In the genomic region with DNA sequence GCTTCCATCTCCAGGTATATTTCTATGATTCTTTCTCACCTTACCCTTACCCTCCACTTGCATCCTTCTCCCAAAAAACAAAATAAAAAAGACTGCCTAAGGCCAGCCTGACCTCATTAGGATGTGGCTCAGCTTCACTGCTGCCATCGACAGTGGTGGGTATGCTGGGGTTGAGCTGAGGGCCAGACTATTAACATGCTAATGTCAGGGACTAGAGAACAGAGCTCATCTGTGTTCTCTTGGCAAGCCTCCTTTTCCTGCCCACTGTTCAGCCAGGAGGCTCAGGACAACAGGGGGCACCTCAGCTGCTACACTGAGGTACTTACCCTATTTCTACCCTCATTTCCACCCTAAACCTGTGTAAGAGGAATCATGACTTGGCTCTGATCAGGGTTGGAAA, we compare ENCODE assay signal across 21 cellular contexts. TPM values are rescaled to one million over a fixed set of nuclear protein-coding genes. Genes with fewer than 3 reads are reported as not detected.
DNase-seq lines count a peak whose midpoint lies in the region; ATAC-seq, FAIRE-seq and TF ChIP-seq lines count a peak whose summit lies in the region.
"Had no signal": no experiment of that assay in that cellular context is flagged by ENCODE, and none has a peak within 500 bp of the region (broad histone marks: within the 10 kb centered on the region; RNA-seq: fewer than 3 reads in every experiment).

No MANE protein-coding gene starts in this region.

- BruUV-seq in PC-9 (replicated peaks; lab: Mats Ljungman, UMichigan), result no TSS peak

- intact Hi-C loops in activated CD4-positive, alpha-beta T cell treated with anti-CD3 and anti-CD28 coated beads for 36 hours (cut with DNase I, micrococcal nuclease), result no loop called here
- intact Hi-C loops in PC-9 (cut with micrococcal nuclease; ENCODE audit: unreplicated experiment), result no loop called here

- H3K9me2 ChIP-seq in PC-9 (ENCODE audit: insufficient read depth), result no peaks in the 10 kb centered on the region

- no peak overlapping the region for H3K4me2 ChIP-seq in PC-9

- H3K4me1 Mint-ChIP-seq in activated CD4-positive, alpha-beta T cell treated with anti-CD3 and anti-CD28 coated beads for 36 hours, result peaks cover 80% of the 10 kb centered on the region
- H3K4me1 Mint-ChIP-seq in effector memory CD8-positive, alpha-beta T cell (ENCODE audit: low read depth in 2 of 2), result peaks cover 50 to 60% of the 10 kb centered on the region in 2 donors
- no peaks in the 10 kb centered on the region for H3K4me1 Mint-ChIP-seq in glutamatergic neuron (ENCODE audit: low read depth, unreplicated experiment)

- H3K4me3 ChIP-seq in NT2/D1 (ENCODE audit: insufficient read length, low read depth) (no peak overlapping the region), neutrophil (ENCODE audit: low read depth in 1 of 2, low read length in 1 of 2) (no peak overlapping the region), PC-9 (no peak overlapping the region)
- H3K4me3 ChIP-seq: K562, Peyer's patch had no signal

- DNase-seq in activated CD4-positive, alpha-beta T cell treated with anti-CD3 and anti-CD28 coated beads for 36 hours, result no peak
- no peak for DNase-seq in activated CD4-positive, alpha-beta T cell treated with anti-CD3 and anti-CD28 coated beads, Interleukin-2, amount 50 U/mL, for 1 hour
- peak; percentile 30 for DNase-seq in NT2/D1 (ENCODE audit: low read depth, low spot score)
- DNase-seq in effector memory CD8-positive, alpha-beta T cell, result no peak
- no peak for DNase-seq in D721Med (ENCODE audit: insufficient read length, low spot score)
- DNase-seq in glutamatergic neuron, result no peak
- DNase-seq in PC-9, result no peak
- DNase-seq: activated CD8-positive, alpha-beta memory T cell treated with anti-CD3 and anti-CD28 coated beads, Interleukin-2, amount 50 U/mL, for 48 hours; COR-L47; foreskin keratinocyte; GDM1; mammary epithelial cell; NCI-H2107; occipital lobe; Peyer's patch; stimulated activated CD4-positive, alpha-beta T cell treated with anti-CD3 and anti-CD28 coated beads, Interleukin-4, amount 100 ng/mL, for 24 hours; trophoblast cell; WERI-Rb-1 had no signal

- peak overlapping the region; percentile 88 for H3K27ac Mint-ChIP-seq in activated CD4-positive, alpha-beta T cell treated with anti-CD3 and anti-CD28 coated beads for 36 hours
- H3K27ac Mint-ChIP-seq in effector memory CD8-positive, alpha-beta T cell, result peak overlapping the region; percentile 71 to 96
- H3K27ac Mint-ChIP-seq in glutamatergic neuron (ENCODE audit: unreplicated experiment), result no peak overlapping the region

- peaks cover 69% of the 10 kb centered on the region for H3K36me3 Mint-ChIP-seq in activated CD4-positive, alpha-beta T cell treated with anti-CD3 and anti-CD28 coated beads for 36 hours (ENCODE audit: low read depth)
- H3K36me3 Mint-ChIP-seq in effector memory CD8-positive, alpha-beta T cell (ENCODE audit: insufficient read depth), result peaks cover 65% of the 10 kb centered on the region
- no peaks in the 10 kb centered on the region for H3K36me3 Mint-ChIP-seq in glutamatergic neuron (ENCODE audit: unreplicated experiment)

- H3K4me1 ChIP-seq in NT2/D1 (ENCODE audit: insufficient read depth, insufficient read length) (peaks cover 5% of the 10 kb centered on the region), neutrophil (ENCODE audit: control insufficient read depth in 1 of 2, insufficient read depth in 1 of 2, low read depth in 1 of 2, low read length in 1 of 2) (peaks cover 4 to 10% of the 10 kb centered on the region in 2 experiments), PC-9 (replicated peaks; ENCODE audit: insufficient read depth) (no peaks in the 10 kb centered on the region)
- H3K4me1 ChIP-seq: Peyer's patch had no signal

- H3K79me2 ChIP-seq in PC-9 (ENCODE audit: low read depth), result no peaks in the 10 kb centered on the region

- no peak overlapping the region for H3K9ac ChIP-seq in NT2/D1 (ENCODE audit: insufficient read length, low read depth)

- peak overlapping the region; percentile 8 for H3K4me3 Mint-ChIP-seq in activated CD4-positive, alpha-beta T cell treated with anti-CD3 and anti-CD28 coated beads for 36 hours
- H3K4me3 Mint-ChIP-seq in effector memory CD8-positive, alpha-beta T cell, result peak overlapping the region in 1 of 2 donors; percentile 69
- H3K4me3 Mint-ChIP-seq in glutamatergic neuron (ENCODE audit: unreplicated experiment), result no peak overlapping the region

- H3K27ac ChIP-seq in neutrophil (peak overlapping the region; percentile 29), PC-9 (no peak overlapping the region)
- H3K27ac ChIP-seq: foreskin keratinocyte, Peyer's patch, WERI-Rb-1 had no signal

- H2AFZ ChIP-seq in PC-9, result no peak overlapping the region

- H3K36me3 ChIP-seq in NT2/D1 (ENCODE audit: insufficient read depth, insufficient read length, low read length) (peaks cover 64% of the 10 kb centered on the region), neutrophil (peaks cover 41% of the 10 kb centered on the region), PC-9 (ENCODE audit: low read depth) (peaks cover 9% of the 10 kb centered on the region; the same call in 1 of the 2 replicates)
- H3K36me3 ChIP-seq: WERI-Rb-1 had no signal

- no peak for FAIRE-seq in D721Med (lab: Jason Lieb, UNC)
- FAIRE-seq: endothelial cell of umbilical vein, K562 had no signal

- no peak for ATAC-seq in activated CD4-positive, alpha-beta T cell treated with anti-CD3 and anti-CD28 coated beads for 36 hours
- no peak for ATAC-seq in effector memory CD8-positive, alpha-beta T cell (replicated peaks)
- ATAC-seq: foreskin keratinocyte, K562 had no signal

- TF ChIP-seq CTCF in neutrophil (IDR thresholded peaks at IDR 0.05) (no peak), D721Med (IDR thresholded peaks at IDR 0.05; ENCODE audit: insufficient read depth, missing control alignments) (no peak), glutamatergic neuron (IDR thresholded peaks at IDR 0.05; ENCODE audit: partially characterized antibody, unreplicated experiment) (no peak), PC-9 (conservative IDR thresholded peaks at IDR 0.05) (no peak)

- no peaks in the 10 kb centered on the region for H4K20me1 ChIP-seq in PC-9 (ENCODE audit: insufficient read depth)

- H3K27me3 Mint-ChIP-seq in activated CD4-positive, alpha-beta T cell treated with anti-CD3 and anti-CD28 coated beads for 36 hours, result no peaks in the 10 kb centered on the region
- H3K27me3 Mint-ChIP-seq in effector memory CD8-positive, alpha-beta T cell, result no peaks in the 10 kb centered on the region
- H3K27me3 Mint-ChIP-seq in glutamatergic neuron (ENCODE audit: unreplicated experiment), result no peaks in the 10 kb centered on the region

- H3K9me3 ChIP-seq in NT2/D1 (ENCODE audit: insufficient read depth, low read length) (no peaks in the 10 kb centered on the region), neutrophil (no peaks in the 10 kb centered on the region), PC-9 (ENCODE audit: insufficient read depth, low read depth) (no peaks in the 10 kb centered on the region)
- H3K9me3 ChIP-seq: Peyer's patch had no signal

- H3K27me3 ChIP-seq in NT2/D1 (ENCODE audit: insufficient read depth, insufficient read length) (no peaks in the 10 kb centered on the region), neutrophil (no peaks in the 10 kb centered on the region), PC-9 (ENCODE audit: insufficient read depth, low read depth) (no peaks in the 10 kb centered on the region)
- H3K27me3 ChIP-seq: foreskin keratinocyte, Peyer's patch had no signal

- POLR2A ChIA-PET in activated CD4-positive, alpha-beta T cell treated with anti-CD3 and anti-CD28 coated beads for 36 hours (lab: Charles Lee), result interaction anchor here (0.6 to 0.7 kb wide), 2 partner anchors 95 to 320 kb away, joined by 3 read pairs; no protein-coding TSS in a partner anchor
- POLR2A ChIA-PET in PC-9 (lab: Charles Lee; ENCODE audit: unreplicated experiment), result no interaction called here

- H3F3A ChIP-seq in PC-9 (ENCODE audit: insufficient read depth, low read depth), result no peaks in the 10 kb centered on the region

- no peaks in the 10 kb centered on the region for H3K9me3 Mint-ChIP-seq in activated CD4-positive, alpha-beta T cell treated with anti-CD3 and anti-CD28 coated beads for 36 hours (ENCODE audit: low read depth)
- no peaks in the 10 kb centered on the region for H3K9me3 Mint-ChIP-seq in effector memory CD8-positive, alpha-beta T cell
- peaks cover 6% of the 10 kb centered on the region for H3K9me3 Mint-ChIP-seq in glutamatergic neuron (ENCODE audit: unreplicated experiment)

- CTCF ChIA-PET in activated CD4-positive, alpha-beta T cell treated with anti-CD3 and anti-CD28 coated beads for 36 hours (lab: Charles Lee), result interaction anchor here (0.7 kb wide), 1 partner anchor 14 kb away, joined by 3 read pairs; no protein-coding TSS in a partner anchor
- CTCF ChIA-PET in PC-9 (lab: Charles Lee), result no interaction called here

RNA-seq across cellular contexts. Expression of a gene that starts 59.3 kb away (rescaled TPM):
- total RNA-seq in activated CD4-positive, alpha-beta T cell treated with anti-CD3 and anti-CD28 coated beads for 36 hours, result 100 to 1,000 TPM; 476 to 609 TPM
- total RNA-seq in glutamatergic neuron (ENCODE audit: unreplicated experiment) (72.3 TPM), PC-9 (2021) (177 and 235 TPM in 2 replicates)
